10 cellular contexts compared by ENCODE assay signal in the genomic region with DNA sequence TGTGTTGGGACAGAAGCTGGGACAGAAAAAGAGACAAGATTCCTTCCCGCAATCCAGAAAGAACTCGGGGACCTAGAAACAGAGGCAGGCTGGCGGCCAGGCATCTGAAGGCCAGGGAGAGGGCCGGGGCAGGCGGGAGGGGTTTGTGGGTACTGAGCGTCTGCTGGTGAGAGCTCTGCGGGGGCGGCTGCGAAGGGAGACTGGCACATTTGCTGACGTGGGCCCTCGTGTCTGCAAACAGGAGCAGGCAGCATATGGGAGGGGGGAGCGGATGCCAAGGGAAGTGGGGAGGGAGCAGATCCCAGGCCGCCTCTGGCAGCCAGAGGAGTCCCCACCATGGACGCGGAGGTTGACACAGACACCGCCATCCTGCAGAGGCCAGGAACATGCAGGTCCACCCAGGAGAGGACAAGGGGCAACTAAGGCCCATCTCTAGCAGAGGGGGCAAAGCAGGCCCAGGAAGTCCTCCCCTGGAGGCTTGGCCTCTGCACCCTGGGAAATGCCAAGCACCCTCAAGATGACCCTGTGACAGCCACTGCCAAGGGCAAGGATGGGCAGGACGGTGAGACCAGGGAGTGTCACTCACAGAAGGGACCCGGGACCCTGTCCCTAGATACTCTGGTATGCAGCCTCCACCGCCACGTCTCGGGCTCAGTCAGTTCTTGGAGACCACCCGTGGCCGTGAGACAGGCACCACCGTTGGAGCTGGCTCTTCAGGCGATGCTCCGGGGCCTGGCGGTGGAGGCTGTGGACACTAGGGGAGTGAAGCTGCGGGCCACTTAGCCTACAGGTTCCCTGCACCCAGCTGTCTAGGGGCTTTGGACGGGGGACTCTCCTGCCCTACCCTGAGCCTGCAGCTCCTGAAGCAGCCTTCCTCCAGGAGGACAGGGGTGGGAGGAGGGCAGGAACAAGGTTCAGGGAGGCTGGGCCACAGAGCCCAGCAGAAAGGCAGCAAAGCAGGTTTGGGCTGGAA. TPM values are rescaled to one million over a fixed set of nuclear protein-coding genes. Genes with fewer than 3 reads are reported as not detected.
DNase-seq lines count a peak whose midpoint lies in the region; ATAC-seq and TF ChIP-seq lines count a peak whose summit lies in the region.
"Had no signal": no experiment of that assay in that cellular context is flagged by ENCODE, and none has a peak within 500 bp of the region (broad histone marks: within the 10 kb centered on the region; RNA-seq: fewer than 3 reads in every experiment).

No MANE protein-coding gene starts in this region.

- no peak overlapping the region for H3K4me3 ChIP-seq in Loucy (ENCODE audit: low read length, poor library complexity, severe bottlenecking)
- no peak overlapping the region for H3K4me3 ChIP-seq in smooth muscle cell

- H3K27me3 ChIP-seq in Loucy (ENCODE audit: insufficient read depth, low read length, poor library complexity, severe bottlenecking) (no peaks in the 10 kb centered on the region), smooth muscle cell (ENCODE audit: low read depth) (no peaks in the 10 kb centered on the region)

- no peaks in the 10 kb centered on the region for H3K9me2 ChIP-seq in Loucy (replicated peaks; ENCODE audit: low read depth, low read length)

- H4K20me1 ChIP-seq in Loucy (ENCODE audit: insufficient read depth, low read length, poor library complexity, severe bottlenecking) = no peaks in the 10 kb centered on the region
- H4K20me1 ChIP-seq in smooth muscle cell (ENCODE audit: low read depth) = no peaks in the 10 kb centered on the region

- H2AFZ ChIP-seq in Loucy (ENCODE audit: low read length) = no peak overlapping the region
- H2AFZ ChIP-seq in smooth muscle cell (ENCODE audit: low read depth) = peak overlapping the region; percentile 75

- H3K79me2 ChIP-seq in Loucy (ENCODE audit: insufficient read depth, low read length) (no peaks in the 10 kb centered on the region), smooth muscle cell (ENCODE audit: low read depth) (no peaks in the 10 kb centered on the region)

- H3K4me1 ChIP-seq in Loucy (ENCODE audit: insufficient read depth, low read length, poor library complexity, severe bottlenecking) (peaks cover 63% of the 10 kb centered on the region), smooth muscle cell (ENCODE audit: low read depth) (peaks cover 39% of the 10 kb centered on the region)

- no peaks in the 10 kb centered on the region for H3F3A ChIP-seq in Loucy (ENCODE audit: low read depth)
- H3F3A ChIP-seq in smooth muscle cell (ENCODE audit: low read depth) = no peaks in the 10 kb centered on the region

- H3K27ac ChIP-seq in caudate nucleus (ENCODE audit: low read depth, low read length) (peak overlapping the region; percentile 36), smooth muscle cell (ENCODE audit: low read depth) (peak overlapping the region; percentile 82)
- H3K27ac ChIP-seq: neutrophil had no signal

- WGBS in smooth muscle cell (ENCODE audit: low lambda C conversion rate) = 69% methylated on average over 29 of the region's 29 CpGs

- ATAC-seq in HG02885 (IDR thresholded peaks at IDR 0.05; ENCODE audit: poor library complexity, unreplicated experiment) = no peak

- no peaks in the 10 kb centered on the region for H3K9me3 ChIP-seq in Loucy (ENCODE audit: insufficient read depth, low read depth, low read length)
- no peaks in the 10 kb centered on the region for H3K9me3 ChIP-seq in smooth muscle cell (replicated peaks; ENCODE audit: low read depth)
- H3K9me3 ChIP-seq: neutrophil had no signal

- peak in 21 of 61 donors; percentile 13 to 80 (median 39) for DNase-seq in caudate nucleus (lab: John Stamatoyannopoulos, UW)
- peak; percentile 77 for DNase-seq in left kidney (ENCODE audit: low read depth, low spot score)
- DNase-seq in smooth muscle cell (lab: John Stamatoyannopoulos, UW; ENCODE audit: unreplicated experiment) = peak; percentile 35
- DNase-seq in NCI-H82 treated with DMSO at 0.1 percent for 48 hours (lab: John Stamatoyannopoulos, UW; ENCODE audit: unreplicated experiment) = no peak
- no peak for DNase-seq in NCI-H128 (lab: John Stamatoyannopoulos, UW; ENCODE audit: unreplicated experiment)
- DNase-seq in NCI-H526 (lab: John Stamatoyannopoulos, UW) = no peak
- DNase-seq: NCI-H2171 treated with DMSO at 0.1 percent for 48 hours had no signal

- no peak for TF ChIP-seq CTCF in Loucy (conservative IDR thresholded peaks at IDR 0.05; ENCODE audit: low read length)
- TF ChIP-seq CTCF in smooth muscle cell (IDR thresholded peaks at IDR 0.05; ENCODE audit: borderline replicate concordance, insufficient read depth, poor library complexity, severe bottlenecking) = no peak

- H3K9ac ChIP-seq in Loucy (ENCODE audit: low read depth, low read length, poor library complexity, severe bottlenecking) = peak overlapping the region; percentile 51
- H3K9ac ChIP-seq in smooth muscle cell (ENCODE audit: low read depth) = no peak overlapping the region

- no peak overlapping the region for H3K4me2 ChIP-seq in Loucy (ENCODE audit: low read depth, low read length, poor library complexity, severe bottlenecking)
- peak overlapping the region; percentile 65 for H3K4me2 ChIP-seq in smooth muscle cell

- H3K36me3 ChIP-seq in Loucy (ENCODE audit: insufficient read depth, low read length) (no peaks in the 10 kb centered on the region), smooth muscle cell (ENCODE audit: low read depth) (no peaks in the 10 kb centered on the region)
- H3K36me3 ChIP-seq: neutrophil had no signal

RNA-seq across cellular contexts. Expression of a gene that starts 32.0 kb away (rescaled TPM):
- total RNA-seq in smooth muscle cell = 12.9 and 13.3 TPM in 2 replicates
- polyA plus RNA-seq in smooth muscle cell = 32.1 and 37.7 TPM in 2 replicates

RNA-seq across cellular contexts. Expression of a gene that starts 44.7 kb away (rescaled TPM):
- 3.4 and 6.2 TPM in 2 replicates for total RNA-seq in smooth muscle cell
- 7.8 and 11.7 TPM in 2 replicates for polyA plus RNA-seq in smooth muscle cell

Comparison
In these comparisons a context has a peak if more than half of its experiments do, and no peak if none do; other contexts are left out.
1. DNase-seq: peak in left kidney (single experiment) and smooth muscle cell (single experiment); none in NCI-H82 treated with DMSO at 0.1 percent for 48 hours (single experiment), NCI-H128 (single experiment) and NCI-H526 (0 of 2).